ENCODE assay signal across 21 cellular contexts in genomic region chr5:87949665-87950640, GRCh38.
DNase-seq lines count a peak whose midpoint lies in the region; ATAC-seq and TF ChIP-seq lines count a peak whose summit lies in the region.
"Had no signal": no experiment of that assay in that cellular context is flagged by ENCODE, and none has a peak within 500 bp of the region (broad histone marks: within the 10 kb centered on the region; RNA-seq: fewer than 3 reads in every experiment).

No MANE protein-coding gene starts in this region.

- DNase-seq in HEK293T (ENCODE audit: extremely low spot score) (no peak), WTC11 (ENCODE audit: low spot score) (no peak), hypothalamus (lab: John Stamatoyannopoulos, UW) (peak in 36 of 51 donors; percentile 1 to 86 (median 34)), posterior cingulate gyrus (peak in 9 of 10 donors; percentile 19 to 93 (median 52)), AG20443 (ENCODE audit: low spot score) (no peak), NCI-H226 (no peak)
- DNase-seq in naive thymus-derived CD4-positive, alpha-beta T cell: no peak
- DNase-seq: activated CD4-positive, alpha-beta T cell treated with anti-CD3 and anti-CD28 coated beads for 48 hours; activated naive CD8-positive, alpha-beta T cell treated with anti-CD3 and anti-CD28 coated beads for 36 hours; EL; foreskin fibroblast; left cardiac atrium; NCI-H1105; right cardiac atrium; thyroid gland had no signal

- intact Hi-C loops in posterior cingulate gyrus (cut with DNase I): loop anchor here (5.0 kb wide), 1 partner anchor 97 kb away; no protein-coding TSS in a partner anchor
- intact Hi-C loops in naive thymus-derived CD4-positive, alpha-beta T cell (cut with micrococcal nuclease): no loop called here

- H3K27ac ChIP-seq in naive thymus-derived CD4-positive, alpha-beta T cell (ENCODE audit: low read depth, low read length): no peak overlapping the region
- H3K27ac ChIP-seq: breast epithelium, neutrophil, RWPE1, thyroid gland had no signal

- H3K36me3 Mint-ChIP-seq in WTC11: no peaks in the 10 kb centered on the region
- H3K36me3 Mint-ChIP-seq in naive thymus-derived CD4-positive, alpha-beta T cell: no peaks in the 10 kb centered on the region
- H3K36me3 Mint-ChIP-seq: activated naive CD8-positive, alpha-beta T cell treated with anti-CD3 and anti-CD28 coated beads for 36 hours; mesothelial cell of epicardium had no signal

- POLR2A ChIA-PET in HEK293T (lab: Yijun Ruan, JAX) (no interaction called here), WTC11 (lab: Charles Lee) (no interaction called here)
- POLR2A ChIA-PET in naive thymus-derived CD4-positive, alpha-beta T cell (lab: Charles Lee): no interaction called here

- H3K4me1 Mint-ChIP-seq in WTC11: peaks cover 72% of the 10 kb centered on the region
- H3K4me1 Mint-ChIP-seq in naive thymus-derived CD4-positive, alpha-beta T cell: no peaks in the 10 kb centered on the region
- H3K4me1 Mint-ChIP-seq: activated naive CD8-positive, alpha-beta T cell treated with anti-CD3 and anti-CD28 coated beads for 36 hours; activated T-helper 17 cell treated with anti-CD3 and anti-CD28 coated beads, Interleukin-2, amount 50 U/mL, for 72 hours; mesothelial cell of epicardium had no signal

- H3K4me1 ChIP-seq in naive thymus-derived CD4-positive, alpha-beta T cell (ENCODE audit: control insufficient read depth in 2 of 2, insufficient read depth in 2 of 2, low read length in 2 of 2): no peaks in the 10 kb centered on the region
- H3K4me1 ChIP-seq: breast epithelium, thyroid gland had no signal

- ATAC-seq in WTC11: peak; percentile 37; the same call in 1 of the 2 replicates
- no peak for ATAC-seq in naive thymus-derived CD4-positive, alpha-beta T cell
- ATAC-seq: activated T-helper 17 cell treated with anti-CD3 and anti-CD28 coated beads, Interleukin-2, amount 50 U/mL, for 72 hours; left cardiac atrium; right cardiac atrium had no signal

- no peak overlapping the region for H3K4me3 ChIP-seq in naive thymus-derived CD4-positive, alpha-beta T cell (ENCODE audit: low read length)
- H3K4me3 ChIP-seq: breast epithelium, thyroid gland had no signal

- no peak overlapping the region for H3K4me3 Mint-ChIP-seq in WTC11
- no peak overlapping the region for H3K4me3 Mint-ChIP-seq in naive thymus-derived CD4-positive, alpha-beta T cell
- H3K4me3 Mint-ChIP-seq: activated naive CD8-positive, alpha-beta T cell treated with anti-CD3 and anti-CD28 coated beads for 36 hours; activated T-helper 17 cell treated with anti-CD3 and anti-CD28 coated beads, Interleukin-2, amount 50 U/mL, for 72 hours; dendritic cell treated with granulocyte-macrophage colony-stimulating factor and Interleukin-4, amounts not matched to agents 40 ng/mL and 50 ng/mL, for 4 days; mesothelial cell of epicardium had no signal

- H3K27me3 Mint-ChIP-seq in WTC11 (ENCODE audit: low read depth): no peaks in the 10 kb centered on the region
- H3K27me3 Mint-ChIP-seq in naive thymus-derived CD4-positive, alpha-beta T cell: peaks cover 0 to 11% (median 6%) of the 10 kb centered on the region in 5 donors
- H3K27me3 Mint-ChIP-seq: dendritic cell treated with granulocyte-macrophage colony-stimulating factor and Interleukin-4, amounts not matched to agents 40 ng/mL and 50 ng/mL, for 4 days had no signal

- TF ChIP-seq CTCF in WTC11 (IDR thresholded peaks at IDR 0.05): no peak

- H3K27me3 ChIP-seq in naive thymus-derived CD4-positive, alpha-beta T cell (ENCODE audit: control insufficient read depth in 2 of 2, insufficient read depth in 2 of 2, low read length in 2 of 2): peaks cover 0 to 5% of the 10 kb centered on the region in 2 donors
- H3K27me3 ChIP-seq: breast epithelium, neutrophil, thyroid gland had no signal

- no peak overlapping the region for H3K27ac Mint-ChIP-seq in WTC11
- no peak overlapping the region for H3K27ac Mint-ChIP-seq in naive thymus-derived CD4-positive, alpha-beta T cell
- H3K27ac Mint-ChIP-seq: activated naive CD8-positive, alpha-beta T cell treated with anti-CD3 and anti-CD28 coated beads for 36 hours; activated T-helper 17 cell treated with anti-CD3 and anti-CD28 coated beads, Interleukin-2, amount 50 U/mL, for 72 hours; dendritic cell treated with granulocyte-macrophage colony-stimulating factor and Interleukin-4, amounts not matched to agents 40 ng/mL and 50 ng/mL, for 4 days; mesothelial cell of epicardium had no signal

- no peaks in the 10 kb centered on the region for H3K36me3 ChIP-seq in naive thymus-derived CD4-positive, alpha-beta T cell (ENCODE audit: control insufficient read depth in 2 of 3, insufficient read depth in 3 of 3, low read length in 3 of 3)
- H3K36me3 ChIP-seq: breast epithelium, neutrophil, thyroid gland had no signal

- no peaks in the 10 kb centered on the region for H3K9me3 ChIP-seq in naive thymus-derived CD4-positive, alpha-beta T cell (ENCODE audit: control insufficient read depth in 2 of 3, low read length in 3 of 3)
- H3K9me3 ChIP-seq: breast epithelium, neutrophil, thyroid gland had no signal

- no peaks in the 10 kb centered on the region for H3K9me3 Mint-ChIP-seq in WTC11
- peaks cover 0 to 15% (median 0%) of the 10 kb centered on the region in 11 donors for H3K9me3 Mint-ChIP-seq in naive thymus-derived CD4-positive, alpha-beta T cell
- H3K9me3 Mint-ChIP-seq: activated naive CD8-positive, alpha-beta T cell treated with anti-CD3 and anti-CD28 coated beads for 36 hours; activated T-helper 17 cell treated with anti-CD3 and anti-CD28 coated beads, Interleukin-2, amount 50 U/mL, for 72 hours; dendritic cell treated with granulocyte-macrophage colony-stimulating factor and Interleukin-4, amounts not matched to agents 40 ng/mL and 50 ng/mL, for 4 days; mesothelial cell of epicardium had no signal

- CTCF ChIA-PET in HEK293T (lab: Yijun Ruan, JAX) (interaction anchor here (0.5 kb wide), 1 partner anchor 880 kb away, joined by 3 read pairs; no protein-coding TSS in a partner anchor), WTC11 (lab: Charles Lee) (no interaction called here)
- CTCF ChIA-PET in naive thymus-derived CD4-positive, alpha-beta T cell (lab: Charles Lee): no interaction called here

TF ChIP-seq in HEK293T, 16 proteins besides CTCF, POLR2A, EP300 and RAD21:
- TF ChIP-seq PKNOX1 (IDR thresholded peaks at IDR 0.05) (peak; percentile 47), SP1 (IDR thresholded peaks at IDR 0.05) (no peak)

TF ChIP-seq in WTC11, 78 proteins besides CTCF, POLR2A, EP300 and RAD21:
- TF ChIP-seq USF2 (CRISPR knock-in tag; IDR thresholded peaks at IDR 0.05): no peak
- TF ChIP-seq SMAD3 (CRISPR knock-in tag; IDR thresholded peaks at IDR 0.05; ENCODE audit: borderline replicate concordance): no peak
- TF ChIP-seq IRF2 (CRISPR knock-in tag; IDR thresholded peaks at IDR 0.05; ENCODE audit: borderline replicate concordance, low read depth): no peak
- no peak for TF ChIP-seq JAZF1 (CRISPR knock-in tag; IDR thresholded peaks at IDR 0.05)
- no peak for TF ChIP-seq SMAD4 (CRISPR knock-in tag; IDR thresholded peaks at IDR 0.05)

Comparison
In these comparisons a context has a peak if more than half of its experiments do, and no peak if none do; other contexts are left out.
1. DNase-seq: peak in hypothalamus (36 of 51) and posterior cingulate gyrus (9 of 10); none in HEK293T (single experiment), WTC11 (single experiment), naive thymus-derived CD4-positive, alpha-beta T cell (0 of 9), AG20443 (single experiment) and NCI-H226 (single experiment).